In genomic region chr12:53232641-53233538, GRCh38 we compare ENCODE assay signal across 1 cellular context.
A peak's percentile ranks its signal among the peaks of the same experiment; 100 is the strongest.
TF ChIP-seq lines count a peak whose summit lies in the region.

No MANE protein-coding gene starts in this region.

TF ChIP-seq in H1, 55 proteins besides CTCF, POLR2A, EP300 and RAD21 (continued from another document):
- TF ChIP-seq, protein P1, sequence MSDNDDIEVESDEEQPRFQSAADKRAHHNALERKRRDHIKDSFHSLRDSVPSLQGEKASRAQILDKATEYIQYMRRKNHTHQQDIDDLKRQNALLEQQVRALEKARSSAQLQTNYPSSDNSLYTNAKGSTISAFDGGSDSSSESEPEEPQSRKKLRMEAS (IDR thresholded peaks at IDR 0.05): 0 out of 2 replicates have a peak, but pooled peaks have one; percentile 14
- no peak for TF ChIP-seq RBBP5 (IDR thresholded peaks at IDR 0.05; ENCODE audit: borderline replicate concordance, low read depth, low read length)
- TF ChIP-seq RNF2 (IDR thresholded peaks at IDR 0.05; ENCODE audit: borderline replicate concordance, low read depth, low read length, missing control alignments, poor library complexity, severe bottlenecking): no peak
- TF ChIP-seq, protein P2, sequence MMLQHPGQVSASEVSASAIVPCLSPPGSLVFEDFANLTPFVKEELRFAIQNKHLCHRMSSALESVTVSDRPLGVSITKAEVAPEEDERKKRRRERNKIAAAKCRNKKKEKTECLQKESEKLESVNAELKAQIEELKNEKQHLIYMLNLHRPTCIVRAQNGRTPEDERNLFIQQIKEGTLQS (IDR thresholded peaks at IDR 0.05; ENCODE audit: insufficient read depth, low read depth, low read length): no peak
